8 cellular contexts compared by ENCODE assay signal in genomic region chr1:48469616-48470500, GRCh38. TPM values are rescaled to one million over a fixed set of nuclear protein-coding genes. Genes with fewer than 3 reads are reported as not detected.
A peak's percentile ranks its signal among the peaks of the same experiment; 100 is the strongest.
DNase-seq lines count a peak whose midpoint lies in the region; ATAC-seq and TF ChIP-seq lines count a peak whose summit lies in the region.

No MANE protein-coding gene starts in this region.

- no peak overlapping the region for H3K9ac ChIP-seq in trophoblast cell (ENCODE audit: low read length)

- H3K4me3 ChIP-seq in HFF-Myc (replicated peaks; ENCODE audit: low read depth, low read length) (peak overlapping the region; percentile 12; the same call in 1 of the 2 replicates), trophoblast cell (ENCODE audit: low read depth, low read length) (no peak overlapping the region), WERI-Rb-1 (ENCODE audit: low read depth, low read length) (no peak overlapping the region)

- H4K12ac ChIP-seq in trophoblast cell (ENCODE audit: low read depth, low read length): no peak overlapping the region

- H3K36me3 ChIP-seq in trophoblast cell (ENCODE audit: control insufficient read depth in 1 of 2, insufficient read depth in 2 of 2, low read length in 2 of 2) (no peaks in the 10 kb centered on the region), WERI-Rb-1 (no peaks in the 10 kb centered on the region)

- H3K23ac ChIP-seq in trophoblast cell (ENCODE audit: low read length): no peak overlapping the region

- ATAC-seq in HG03045 (IDR thresholded peaks at IDR 0.05; ENCODE audit: unreplicated experiment): no peak
- no peak for ATAC-seq in GM21381 (IDR thresholded peaks at IDR 0.05; ENCODE audit: unreplicated experiment)
- no peak for ATAC-seq in GM19467 (IDR thresholded peaks at IDR 0.05; ENCODE audit: unreplicated experiment)

- H3K79me2 ChIP-seq in trophoblast cell (ENCODE audit: control insufficient read depth, insufficient read depth, low read length, poor library complexity): no peaks in the 10 kb centered on the region

- WGBS in trophoblast cell (ENCODE audit: extremely low coverage, insufficient coverage, insufficient read length): no CpG with 5 or more reads among the region's 12 CpGs

- H3K4me1 ChIP-seq in trophoblast cell (ENCODE audit: control insufficient read depth in 1 of 2, insufficient read depth in 2 of 2, low read length in 2 of 2): peaks cover 2 to 6% of the 10 kb centered on the region in 2 experiments

- H3K18ac ChIP-seq in trophoblast cell (ENCODE audit: low read length): no peak overlapping the region

- intact Hi-C loops in head of caudate nucleus (cut with DNase I): no loop called here

- no peak overlapping the region for H3K4ac ChIP-seq in trophoblast cell (ENCODE audit: low read depth, low read length)

- H2BK5ac ChIP-seq in trophoblast cell (ENCODE audit: low read depth, low read length, poor library complexity): no peak overlapping the region

- H3K4me2 ChIP-seq in trophoblast cell (ENCODE audit: low read length): no peak overlapping the region

- H3K9me3 ChIP-seq in trophoblast cell (ENCODE audit: insufficient read depth, low read depth, low read length): no peaks in the 10 kb centered on the region
- H3K9me3 ChIP-seq in WERI-Rb-1 (ENCODE audit: severe bottlenecking): no peaks in the 10 kb centered on the region

- TF ChIP-seq CTCF in HFF-Myc (IDR thresholded peaks at IDR 0.05; ENCODE audit: low read depth, low read length, missing control alignments): no peak
- TF ChIP-seq CTCF in VCaP (conservative IDR thresholded peaks at IDR 0.05): no peak
- no peak for TF ChIP-seq CTCF in WERI-Rb-1 (IDR thresholded peaks at IDR 0.05; ENCODE audit: low read depth, low read length)

- H3K27ac ChIP-seq in VCaP: peak overlapping the region; percentile 23; the same call in 1 of the 2 replicates
- H3K27ac ChIP-seq in trophoblast cell (ENCODE audit: low read depth, low read length): no peak overlapping the region
- H3K27ac ChIP-seq in WERI-Rb-1: no peak overlapping the region

- no peak overlapping the region for H4K8ac ChIP-seq in trophoblast cell (ENCODE audit: low read depth, low read length)

- no peak overlapping the region for H3K14ac ChIP-seq in trophoblast cell (ENCODE audit: low read length)

- DNase-seq in HFF-Myc (ENCODE audit: extremely low read depth, low read depth): no peak
- DNase-seq in head of caudate nucleus: peak in 40 of 42 donors; percentile 20 to 76 (median 49)
- DNase-seq in trophoblast cell: peak; percentile 1 to 19
- DNase-seq in WERI-Rb-1: no peak

- H4K91ac ChIP-seq in trophoblast cell (ENCODE audit: low read depth, low read length): no peak overlapping the region

- H2BK120ac ChIP-seq in trophoblast cell (ENCODE audit: insufficient read depth, low read length, poor library complexity): no peak overlapping the region

- no peaks in the 10 kb centered on the region for H3K27me3 ChIP-seq in trophoblast cell (ENCODE audit: insufficient read depth, low read length)
- H3K27me3 ChIP-seq in WERI-Rb-1 (ENCODE audit: insufficient read depth, low read depth, severe bottlenecking): no peaks in the 10 kb centered on the region

- H3K79me1 ChIP-seq in trophoblast cell (ENCODE audit: low read length): no peaks in the 10 kb centered on the region

- no peak overlapping the region for H2AK5ac ChIP-seq in trophoblast cell (ENCODE audit: low read length)

- H2BK12ac ChIP-seq in trophoblast cell (ENCODE audit: low read length): no peak overlapping the region

- no peak overlapping the region for H2AFZ ChIP-seq in trophoblast cell (ENCODE audit: insufficient read depth, low read length, poor library complexity)

RNA-seq across cellular contexts. Expression of gene SPATA6, which starts 2.1 kb away (rescaled TPM):
- 1.7 and 1.8 TPM in 2 replicates for polyA plus RNA-seq in trophoblast cell (2013)

Comparison
In these comparisons a context has a peak if more than half of its experiments do, and no peak if none do; other contexts are left out.
1. DNase-seq: peak in head of caudate nucleus (40 of 42) and trophoblast cell (2 of 2); none in HFF-Myc (single experiment) and WERI-Rb-1 (single experiment).